Comparison of ENCODE assay signal across 10 cellular contexts in genomic region chr18:76364282-76365259, GRCh38.
A peak's percentile ranks its signal among the peaks of the same experiment; 100 is the strongest.
DNase-seq lines count a peak whose midpoint lies in the region; ATAC-seq lines count a peak whose summit lies in the region.
"Had no signal": no experiment of that assay in that cellular context is flagged by ENCODE, and none has a peak within 500 bp of the region (broad histone marks: within the 10 kb centered on the region; RNA-seq: fewer than 3 reads in every experiment).

No MANE protein-coding gene starts in this region.

- peaks cover 1 to 53% (median 16%) of the 10 kb centered on the region in 5 donors for H3K36me3 Mint-ChIP-seq in naive thymus-derived CD4-positive, alpha-beta T cell

- CTCF ChIA-PET in naive thymus-derived CD4-positive, alpha-beta T cell (lab: Charles Lee): no interaction called here

- H3K27me3 Mint-ChIP-seq in naive thymus-derived CD4-positive, alpha-beta T cell: peaks cover 0 to 7% (median 0%) of the 10 kb centered on the region in 5 donors

- H3K27ac ChIP-seq in muscle layer of colon (ENCODE audit: low read depth, low read length): peak overlapping the region; percentile 36
- H3K27ac ChIP-seq in naive thymus-derived CD4-positive, alpha-beta T cell (ENCODE audit: low read depth, low read length): no peak overlapping the region
- H3K27ac ChIP-seq: left ventricle myocardium inferior, upper lobe of right lung had no signal

- H3K4me1 Mint-ChIP-seq in naive thymus-derived CD4-positive, alpha-beta T cell: peaks cover 2 to 15% (median 11%) of the 10 kb centered on the region in 7 donors

- peaks cover 33% of the 10 kb centered on the region for H3K4me1 ChIP-seq in muscle layer of colon (ENCODE audit: insufficient read depth, low read length)
- no peaks in the 10 kb centered on the region for H3K4me1 ChIP-seq in naive thymus-derived CD4-positive, alpha-beta T cell (ENCODE audit: control insufficient read depth in 2 of 2, insufficient read depth in 2 of 2, low read length in 2 of 2)
- H3K4me1 ChIP-seq: left ventricle myocardium inferior, upper lobe of right lung had no signal

- peak; percentile 35 to 38 for ATAC-seq in activated CD4-positive, CD25-positive, alpha-beta regulatory T cell treated with anti-CD3 and anti-CD28 coated beads, Interleukin-2, amount 50 U/mL, for 24 hours
- peak; percentile 82 for ATAC-seq in GM21528 (IDR thresholded peaks at IDR 0.05; ENCODE audit: low FRiP score, unreplicated experiment)
- peak; percentile 73 for ATAC-seq in HG03342 (IDR thresholded peaks at IDR 0.05; ENCODE audit: unreplicated experiment)
- no peak for ATAC-seq in naive thymus-derived CD4-positive, alpha-beta T cell
- ATAC-seq: upper lobe of right lung had no signal

- no peak for DNase-seq in activated CD4-positive, CD25-positive, alpha-beta regulatory T cell treated with anti-CD3 and anti-CD28 coated beads, Interleukin-2, amount 50 U/mL, for 72 hours
- no peak for DNase-seq in naive thymus-derived CD4-positive, alpha-beta T cell
- DNase-seq in HT-29 (ENCODE audit: low spot score): no peak
- no peak for DNase-seq in cerebellar cortex (ENCODE audit: low spot score)
- DNase-seq: left ventricle myocardium inferior, upper lobe of right lung had no signal

- no peaks in the 10 kb centered on the region for H3K27me3 ChIP-seq in muscle layer of colon (ENCODE audit: control insufficient read depth in 1 of 2, insufficient read depth in 2 of 2, low read length in 2 of 2)
- no peaks in the 10 kb centered on the region for H3K27me3 ChIP-seq in naive thymus-derived CD4-positive, alpha-beta T cell (ENCODE audit: control insufficient read depth in 2 of 2, insufficient read depth in 2 of 2, low read length in 2 of 2)
- H3K27me3 ChIP-seq: upper lobe of right lung had no signal

- no peak overlapping the region for H3K9ac ChIP-seq in muscle layer of colon (ENCODE audit: low read length)

- no peaks in the 10 kb centered on the region for H3K9me3 Mint-ChIP-seq in naive thymus-derived CD4-positive, alpha-beta T cell

- H3K4me3 ChIP-seq in muscle layer of colon (ENCODE audit: low read depth in 1 of 2, low read length in 2 of 2): no peak overlapping the region
- no peak overlapping the region for H3K4me3 ChIP-seq in naive thymus-derived CD4-positive, alpha-beta T cell (ENCODE audit: low read length)
- H3K4me3 ChIP-seq: left ventricle myocardium inferior, upper lobe of right lung had no signal

- intact Hi-C loops in naive thymus-derived CD4-positive, alpha-beta T cell (cut with micrococcal nuclease): no loop called here

- POLR2A ChIA-PET in naive thymus-derived CD4-positive, alpha-beta T cell (lab: Charles Lee): no interaction called here

- no peak overlapping the region for H3K27ac Mint-ChIP-seq in naive thymus-derived CD4-positive, alpha-beta T cell

- H3K4me3 Mint-ChIP-seq in naive thymus-derived CD4-positive, alpha-beta T cell: no peak overlapping the region

- H3K36me3 ChIP-seq in muscle layer of colon (ENCODE audit: insufficient read depth, low read length): peaks cover 19% of the 10 kb centered on the region
- H3K36me3 ChIP-seq in naive thymus-derived CD4-positive, alpha-beta T cell (ENCODE audit: control insufficient read depth in 2 of 3, insufficient read depth in 3 of 3, low read length in 3 of 3): peaks cover 0 to 11% (median 4%) of the 10 kb centered on the region in 3 experiments

- no peaks in the 10 kb centered on the region for H3K9me3 ChIP-seq in muscle layer of colon (ENCODE audit: low read length)
- no peaks in the 10 kb centered on the region for H3K9me3 ChIP-seq in naive thymus-derived CD4-positive, alpha-beta T cell (ENCODE audit: control insufficient read depth in 2 of 3, low read length in 3 of 3)
- H3K9me3 ChIP-seq: left ventricle myocardium inferior, upper lobe of right lung had no signal
